8 cellular contexts compared by ENCODE assay signal in genomic region chr14:72894623-72895378, GRCh38. TPM values are rescaled to one million over a fixed set of nuclear protein-coding genes. Genes with fewer than 3 reads are reported as not detected.
DNase-seq lines count a peak whose midpoint lies in the region; ATAC-seq, FAIRE-seq and TF ChIP-seq lines count a peak whose summit lies in the region.

No MANE protein-coding gene starts in this region.

- H3K4me1 Mint-ChIP-seq in activated T-cell treated with anti-CD3 and anti-CD28 coated beads, Interleukin-2, amount 50 U/mL, for 24 hours (ENCODE audit: low read depth), result peaks cover 29% of the 10 kb centered on the region

- POLR2A ChIA-PET in AG04450 (lab: Yijun Ruan, JAX), result interaction anchor here (0.7 to 1.3 kb wide), 8 partner anchors 9 to 378 kb away, joined by 3 to 5 read pairs (median 4); no protein-coding TSS in a partner anchor

- peaks cover 9% of the 10 kb centered on the region for H3K4me1 ChIP-seq in rectal smooth muscle tissue (ENCODE audit: control insufficient read depth, insufficient read depth, low read length)

- ATAC-seq in left cardiac atrium (peak; percentile 24 to 40), HG03039 (IDR thresholded peaks at IDR 0.05; ENCODE audit: unreplicated experiment) (no peak)

- H3K36me3 Mint-ChIP-seq in activated T-cell treated with anti-CD3 and anti-CD28 coated beads, Interleukin-2, amount 50 U/mL, for 24 hours (ENCODE audit: low read depth), result peaks cover 3% of the 10 kb centered on the region

- intact Hi-C loops in left cardiac atrium (cut with DNase I), result loop anchor here in 1 of 2 donors (5.0 to 10.0 kb wide), 3 partner anchors 62 to 180 kb away; no protein-coding TSS in a partner anchor

- no peaks in the 10 kb centered on the region for H3K36me3 ChIP-seq in rectal smooth muscle tissue (ENCODE audit: control insufficient read depth, insufficient read depth, low read length)

- peak overlapping the region; percentile 39 for H3K9ac ChIP-seq in rectal smooth muscle tissue (ENCODE audit: low read length)

- peak overlapping the region; percentile 90 for H3K4me3 Mint-ChIP-seq in activated T-cell treated with anti-CD3 and anti-CD28 coated beads, Interleukin-2, amount 50 U/mL, for 24 hours

- H3K27me3 Mint-ChIP-seq in activated T-cell treated with anti-CD3 and anti-CD28 coated beads, Interleukin-2, amount 50 U/mL, for 24 hours, result peaks cover 52% of the 10 kb centered on the region

- H3K27ac ChIP-seq in AG04450 (ENCODE audit: low read depth, low read length) (peak overlapping the region; percentile 39), HL-60 (replicated peaks) (no peak overlapping the region), rectal smooth muscle tissue (ENCODE audit: low read depth, low read length) (no peak overlapping the region)

- no peak overlapping the region for H3K27ac Mint-ChIP-seq in activated T-cell treated with anti-CD3 and anti-CD28 coated beads, Interleukin-2, amount 50 U/mL, for 24 hours

- H3K27me3 ChIP-seq in AG04450 (ENCODE audit: control insufficient read depth, insufficient read depth, low read length) (no peaks in the 10 kb centered on the region), HL-60 (ENCODE audit: insufficient read depth, poor library complexity, severe bottlenecking) (peaks cover 12% of the 10 kb centered on the region), rectal smooth muscle tissue (ENCODE audit: control insufficient read depth, insufficient read depth, low read length) (peaks cover 2% of the 10 kb centered on the region)

- TF ChIP-seq CTCF in AG04450 (IDR thresholded peaks at IDR 0.05; ENCODE audit: low read depth, low read length), result no peak
- no peak for TF ChIP-seq CTCF in HL-60 (IDR thresholded peaks at IDR 0.05; ENCODE audit: insufficient read depth, low read length)

- no peak for TF ChIP-seq POLR2A in GM12891 (IDR thresholded peaks at IDR 0.05; ENCODE audit: low read depth, low read length)

- H3K9me3 ChIP-seq in AG04450 (ENCODE audit: control insufficient read depth, insufficient read depth, low read length), result no peaks in the 10 kb centered on the region; the same call in 1 of the 2 replicates

- CTCF ChIA-PET in AG04450 (lab: Charles Lee), result interaction anchor here (0.7 to 2.6 kb wide), 8 partner anchors 9 to 381 kb away, joined by 3 to 15 read pairs (median 6); no protein-coding TSS in a partner anchor

- no peaks in the 10 kb centered on the region for H3K9me3 Mint-ChIP-seq in activated T-cell treated with anti-CD3 and anti-CD28 coated beads, Interleukin-2, amount 50 U/mL, for 24 hours

- FAIRE-seq in GM12891 (lab: Jason Lieb, UNC), result no peak

- DNase-seq in AG04450 (ENCODE audit: low read depth, low spot score) (no peak), HL-60 (ENCODE audit: low read depth in 1 of 2, low spot score in 1 of 2) (no peak), left cardiac atrium (peak; percentile 37), GM12891 (ENCODE audit: insufficient read length, low spot score) (no peak)
- peak; percentile 48 for DNase-seq in activated T-cell treated with anti-CD3 and anti-CD28 coated beads, Interleukin-2, amount 50 U/mL, for 24 hours
- DNase-seq in activated CD4-positive, CD25-positive, alpha-beta regulatory T cell (lab: John Stamatoyannopoulos, UW), result no peak

- peak overlapping the region; percentile 57 for H3K4me3 ChIP-seq in AG04450 (ENCODE audit: low read depth, low read length)
- H3K4me3 ChIP-seq in HL-60 (replicated peaks; ENCODE audit: insufficient read depth, low read length), result peak overlapping the region; percentile 59; the same call in 1 of the 2 replicates
- peak overlapping the region; percentile 70 for H3K4me3 ChIP-seq in rectal smooth muscle tissue (ENCODE audit: low read length)

TF ChIP-seq in GM12891, 5 proteins besides CTCF, POLR2A, EP300 and RAD21:
- TF ChIP-seq POU2F2 (IDR thresholded peaks at IDR 0.05; ENCODE audit: low read depth, low read length), result no peak
- no peak for TF ChIP-seq SPI1 (IDR thresholded peaks at IDR 0.05; ENCODE audit: low read depth, low read length)
- TF ChIP-seq TAF1 (IDR thresholded peaks at IDR 0.05; ENCODE audit: low read depth, low read length), result no peak
- no peak for TF ChIP-seq PAX5 (IDR thresholded peaks at IDR 0.05; ENCODE audit: insufficient read depth, low read length, severe bottlenecking)
- no peak for TF ChIP-seq POLR2AphosphoS5 (IDR thresholded peaks at IDR 0.05; ENCODE audit: low read depth, low read length)

RNA-seq across cellular contexts. Expression of gene DPF3, which starts 0.9 kb away (rescaled TPM):
- polyA plus RNA-seq in AG04450 (2011; rRNA removed), result 15.8 and 18.1 TPM in 2 replicates
- polyA minus RNA-seq in AG04450 (2011; rRNA and poly(A)+ RNA removed), result 61.3 and 67.1 TPM in 2 replicates
- 10 to 100 TPM; 18.9 to 23.3 TPM for total RNA-seq in left cardiac atrium
- 0.62 TPM for polyA plus RNA-seq in GM12891 (2012; ENCODE audit: low read depth, missing spikeins)

RNA-seq across cellular contexts. Expression of gene DCAF4, which starts 31.5 kb away (rescaled TPM):
- polyA plus RNA-seq in AG04450 (2011; rRNA removed), result 14.7 and 14.8 TPM in 2 replicates
- polyA minus RNA-seq in AG04450 (2011; rRNA and poly(A)+ RNA removed), result 19.2 and 27.9 TPM in 2 replicates
- total RNA-seq in left cardiac atrium, result 10 to 100 TPM in 1 of 2 donors, 1 to 10 TPM in 1; 8.3 to 10.4 TPM
- 10.9 TPM for polyA plus RNA-seq in GM12891 (2012; ENCODE audit: low read depth, missing spikeins)

Comparison
In these comparisons a context has a peak if more than half of its experiments do, and no peak if none do; other contexts are left out.
1. DNase-seq: peak in activated T-cell treated with anti-CD3 and anti-CD28 coated beads, Interleukin-2, amount 50 U/mL, for 24 hours (single experiment) and left cardiac atrium (single experiment); none in AG04450 (single experiment), HL-60 (0 of 2), activated CD4-positive, CD25-positive, alpha-beta regulatory T cell (0 of 4) and GM12891 (single experiment).
2. Peak in every context shown above with its lines, with median percentiles within 50 percentile points of each other: H3K4me3 ChIP-seq.